8 cellular contexts compared by ENCODE assay signal in genomic region chr7:100088095-100088620, GRCh38. TPM values are rescaled to one million over a fixed set of nuclear protein-coding genes. Genes with fewer than 3 reads are reported as not detected.
A peak's percentile ranks its signal among the peaks of the same experiment; 100 is the strongest.
DNase-seq lines count a peak whose midpoint lies in the region; ATAC-seq and TF ChIP-seq lines count a peak whose summit lies in the region.

No MANE protein-coding gene starts in this region.

- H3K27me3 ChIP-seq in kidney epithelial cell (ENCODE audit: control insufficient read depth, insufficient read depth, low read length): no peaks in the 10 kb centered on the region
- no peaks in the 10 kb centered on the region for H3K27me3 ChIP-seq in thoracic aorta (replicated peaks; ENCODE audit: insufficient read depth)

- peak; percentile 56 for DNase-seq in activated CD4-positive, alpha-beta T cell treated with anti-CD3 and anti-CD28 coated beads, Interleukin-2, amount 10 ng/mL, durations not matched to agents 24 days and 14 days
- DNase-seq in activated CD4-positive, alpha-beta T cell treated with anti-CD3 and anti-CD28 coated beads for 4 hours: no peak
- no peak for DNase-seq in activated naive CD4-positive, alpha-beta T cell treated with anti-CD3 and anti-CD28 coated beads, Interleukin-2, amount 50 U/mL, for 72 hours (ENCODE audit: low spot score in 2 of 2)
- DNase-seq in kidney epithelial cell (ENCODE audit: low read depth) (no peak), thoracic aorta (ENCODE audit: low spot score) (no peak), NCI-H774 (lab: John Stamatoyannopoulos, UW) (no peak)
- no peak for DNase-seq in stimulated activated CD4-positive, alpha-beta T cell treated with anti-CD3 and anti-CD28 coated beads, Interleukin-15, amount 100 ng/mL, for 24 hours
- DNase-seq in effector CD4-positive, alpha-beta T cell: no peak

- H3K27me3 Mint-ChIP-seq in activated CD4-positive, alpha-beta T cell treated with anti-CD3 and anti-CD28 coated beads, Interleukin-2, amount 10 ng/mL, durations not matched to agents 24 days and 14 days: peaks cover 7% of the 10 kb centered on the region

- intact Hi-C loops in activated CD4-positive, alpha-beta T cell treated with anti-CD3 and anti-CD28 coated beads, Interleukin-2, amount 10 ng/mL, durations not matched to agents 24 days and 14 days (cut with micrococcal nuclease): loop anchor here (2.0 to 10.0 kb wide), 2 partner anchors 39 to 533 kb away; partner anchors contain the start of genes FAM200A, MBLAC1 and ZNF655

- H3K4me3 Mint-ChIP-seq in activated CD4-positive, alpha-beta T cell treated with anti-CD3 and anti-CD28 coated beads, Interleukin-2, amount 10 ng/mL, durations not matched to agents 24 days and 14 days: peak overlapping the region; percentile 86

- peaks cover 27% of the 10 kb centered on the region for H3K4me1 Mint-ChIP-seq in activated CD4-positive, alpha-beta T cell treated with anti-CD3 and anti-CD28 coated beads, Interleukin-2, amount 10 ng/mL, durations not matched to agents 24 days and 14 days

- H3K9me3 Mint-ChIP-seq in activated CD4-positive, alpha-beta T cell treated with anti-CD3 and anti-CD28 coated beads, Interleukin-2, amount 10 ng/mL, durations not matched to agents 24 days and 14 days: no peaks in the 10 kb centered on the region
- no peaks in the 10 kb centered on the region for H3K9me3 Mint-ChIP-seq in activated naive CD4-positive, alpha-beta T cell treated with anti-CD3 and anti-CD28 coated beads, Interleukin-2, amount 50 U/mL, for 72 hours

- no peak for TF ChIP-seq CTCF in kidney epithelial cell (IDR thresholded peaks at IDR 0.05; ENCODE audit: insufficient read depth, low read length, poor library complexity, severe bottlenecking)
- no peak for TF ChIP-seq CTCF in thoracic aorta (IDR thresholded peaks at IDR 0.05)

- peaks cover 31% of the 10 kb centered on the region for H3K36me3 Mint-ChIP-seq in activated CD4-positive, alpha-beta T cell treated with anti-CD3 and anti-CD28 coated beads, Interleukin-2, amount 10 ng/mL, durations not matched to agents 24 days and 14 days (ENCODE audit: low read depth)
- peaks cover 0 to 9% of the 10 kb centered on the region in 2 donors for H3K36me3 Mint-ChIP-seq in activated naive CD4-positive, alpha-beta T cell treated with anti-CD3 and anti-CD28 coated beads, Interleukin-2, amount 50 U/mL, for 72 hours

- peak overlapping the region; percentile 94 for H3K27ac Mint-ChIP-seq in activated CD4-positive, alpha-beta T cell treated with anti-CD3 and anti-CD28 coated beads, Interleukin-2, amount 10 ng/mL, durations not matched to agents 24 days and 14 days
- peak overlapping the region; percentile 79 to 91 for H3K27ac Mint-ChIP-seq in activated naive CD4-positive, alpha-beta T cell treated with anti-CD3 and anti-CD28 coated beads, Interleukin-2, amount 50 U/mL, for 72 hours

- H3K4me3 ChIP-seq in kidney epithelial cell (ENCODE audit: low read depth, low read length): peak overlapping the region; percentile 94
- peak overlapping the region; percentile 80 for H3K4me3 ChIP-seq in thoracic aorta

- peak; percentile 3 to 20 for ATAC-seq in activated naive CD4-positive, alpha-beta T cell treated with anti-CD3 and anti-CD28 coated beads, Interleukin-2, amount 50 U/mL, for 72 hours
- ATAC-seq in thoracic aorta (ENCODE audit: insufficient number of reproducible peaks, low FRiP score, low read depth): no peak

- H3K4me1 ChIP-seq in thoracic aorta (ENCODE audit: control insufficient read depth in 1 of 2, low read depth in 2 of 2): peaks cover 11 to 15% of the 10 kb centered on the region in 2 donors

- H3K36me3 ChIP-seq in kidney epithelial cell (ENCODE audit: control insufficient read depth, insufficient read depth, low read length): peaks cover 4% of the 10 kb centered on the region
- peaks cover 21% of the 10 kb centered on the region for H3K36me3 ChIP-seq in thoracic aorta

- peak overlapping the region; percentile 72 for H3K27ac ChIP-seq in thoracic aorta

- no peaks in the 10 kb centered on the region for H3K9me3 ChIP-seq in thoracic aorta

RNA-seq across cellular contexts. Expression of gene COPS6, which starts 0.6 kb away (rescaled TPM):
- total RNA-seq in activated CD4-positive, alpha-beta T cell treated with anti-CD3 and anti-CD28 coated beads, Interleukin-2, amount 10 ng/mL, durations not matched to agents 24 days and 14 days: 109 and 114 TPM in 2 replicates
- 100 to 1,000 TPM in 1 of 2 donors, 10 to 100 TPM in 1; 84.6 to 107 TPM for total RNA-seq in activated naive CD4-positive, alpha-beta T cell treated with anti-CD3 and anti-CD28 coated beads, Interleukin-2, amount 50 U/mL, for 72 hours
- total RNA-seq in kidney epithelial cell: 43.3 and 45.2 TPM in 2 replicates
- total RNA-seq in thoracic aorta: 10 to 100 TPM; 40.4 to 76.2 TPM

RNA-seq across cellular contexts. Expression of gene ZNF3, which starts 6.6 kb away (rescaled TPM):
- 21.5 and 23.3 TPM in 2 replicates for total RNA-seq in activated CD4-positive, alpha-beta T cell treated with anti-CD3 and anti-CD28 coated beads, Interleukin-2, amount 10 ng/mL, durations not matched to agents 24 days and 14 days
- 10 to 100 TPM; 13.8 to 16.2 TPM for total RNA-seq in activated naive CD4-positive, alpha-beta T cell treated with anti-CD3 and anti-CD28 coated beads, Interleukin-2, amount 50 U/mL, for 72 hours
- total RNA-seq in kidney epithelial cell: 39.9 and 44.9 TPM in 2 replicates
- total RNA-seq in thoracic aorta: 10 to 100 TPM; 15.2 to 29.6 TPM

RNA-seq across cellular contexts. Expression of gene MCM7, which starts 13.0 kb away (rescaled TPM):
- total RNA-seq in activated CD4-positive, alpha-beta T cell treated with anti-CD3 and anti-CD28 coated beads, Interleukin-2, amount 10 ng/mL, durations not matched to agents 24 days and 14 days: 464 and 469 TPM in 2 replicates
- 100 to 1,000 TPM; 291 to 375 TPM for total RNA-seq in activated naive CD4-positive, alpha-beta T cell treated with anti-CD3 and anti-CD28 coated beads, Interleukin-2, amount 50 U/mL, for 72 hours
- total RNA-seq in kidney epithelial cell (96.9 and 101 TPM in 2 replicates), thoracic aorta (10 to 100 TPM; 17.6 to 23.6 TPM)

RNA-seq across cellular contexts. Expression of gene AP4M1, which starts 13.3 kb away (rescaled TPM):
- 13.5 and 16.4 TPM in 2 replicates for total RNA-seq in activated CD4-positive, alpha-beta T cell treated with anti-CD3 and anti-CD28 coated beads, Interleukin-2, amount 10 ng/mL, durations not matched to agents 24 days and 14 days
- 10 to 100 TPM in 1 of 2 donors, 1 to 10 TPM in 1; 8.4 to 13.6 TPM for total RNA-seq in activated naive CD4-positive, alpha-beta T cell treated with anti-CD3 and anti-CD28 coated beads, Interleukin-2, amount 50 U/mL, for 72 hours
- total RNA-seq in kidney epithelial cell (23.6 and 29.4 TPM in 2 replicates), thoracic aorta (10 to 100 TPM; 22.3 to 23.8 TPM)

RNA-seq across cellular contexts. Expression of gene TAF6, which starts 31.0 kb away (rescaled TPM):
- total RNA-seq in activated CD4-positive, alpha-beta T cell treated with anti-CD3 and anti-CD28 coated beads, Interleukin-2, amount 10 ng/mL, durations not matched to agents 24 days and 14 days: 68.4 and 71.5 TPM in 2 replicates
- total RNA-seq in activated naive CD4-positive, alpha-beta T cell treated with anti-CD3 and anti-CD28 coated beads, Interleukin-2, amount 50 U/mL, for 72 hours: 10 to 100 TPM; 52.7 to 57.6 TPM
- 69.0 and 80.5 TPM in 2 replicates for total RNA-seq in kidney epithelial cell
- total RNA-seq in thoracic aorta: 10 to 100 TPM; 48.0 to 72.8 TPM
